In the genomic region with DNA sequence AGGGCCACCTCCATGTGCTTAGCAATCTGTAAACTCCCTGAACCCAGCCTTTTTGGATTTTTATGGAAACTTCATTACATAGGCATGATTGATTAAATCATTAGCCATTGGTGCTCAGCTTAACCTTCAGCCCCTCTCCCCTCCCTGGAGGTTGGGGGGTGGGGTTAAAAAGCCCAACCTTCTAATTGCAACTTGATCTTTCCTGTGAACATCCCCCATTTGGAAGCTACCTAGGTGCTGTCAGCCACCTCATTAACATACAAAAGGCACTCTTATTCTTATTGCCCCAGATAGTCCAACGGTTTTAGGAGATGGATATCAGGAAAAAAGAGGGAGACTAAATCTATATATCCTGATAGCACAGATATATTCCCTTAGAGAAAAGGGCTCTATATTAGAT, we compare ENCODE assay signal across 24 cellular contexts.
A peak's percentile ranks its signal among the peaks of the same experiment; 100 is the strongest.
DNase-seq lines count a peak whose midpoint lies in the region; TF ChIP-seq lines count a peak whose summit lies in the region.
"Had no signal": no experiment of that assay in that cellular context is flagged by ENCODE, and none has a peak within 500 bp of the region (broad histone marks: within the 10 kb centered on the region; RNA-seq: fewer than 3 reads in every experiment).

No MANE protein-coding gene starts in this region.

- H3K36me3 Mint-ChIP-seq in endodermal cell (ENCODE audit: low read depth) (peaks cover 9% of the 10 kb centered on the region), CD14-positive monocyte (no peaks in the 10 kb centered on the region), HFFc6 (ENCODE audit: low read depth) (no peaks in the 10 kb centered on the region; the same call in 1 of the 2 replicates)
- H3K36me3 Mint-ChIP-seq: CD4-positive, alpha-beta memory T cell; CD4-positive, CD25-positive, alpha-beta regulatory T cell; CD8-positive, alpha-beta memory T cell had no signal

- no peak overlapping the region for H3K27ac ChIP-seq in endodermal cell (ENCODE audit: low read depth, low read length)
- H3K27ac ChIP-seq: A549; BLaER1 treated with 17β-estradiol and CSF1 and Interleukin-3, amounts not matched to agents 10 nM and 100 nM; C4-2B had no signal

- no peak for TF ChIP-seq CTCF in endodermal cell (conservative IDR thresholded peaks at IDR 0.05)
- no peak for TF ChIP-seq CTCF in CD14-positive monocyte (IDR thresholded peaks at IDR 0.05)
- no peak for TF ChIP-seq CTCF in HFFc6 (IDR thresholded peaks at IDR 0.05)

- H3K9me3 ChIP-seq in NT2/D1 (ENCODE audit: insufficient read depth, low read length) = peaks cover 16% of the 10 kb centered on the region; the same call in 1 of the 2 replicates
- H3K9me3 ChIP-seq in endodermal cell (ENCODE audit: control insufficient read depth, low read length) = peaks cover 89% of the 10 kb centered on the region
- H3K9me3 ChIP-seq in iPS-15b (ENCODE audit: control insufficient read depth, insufficient read depth, low read length) = no peaks in the 10 kb centered on the region
- no peaks in the 10 kb centered on the region; the same call in 1 of the 2 replicates for H3K9me3 ChIP-seq in MG63
- H3K9me3 ChIP-seq: A549 had no signal

- no peak overlapping the region for H3K4me3 ChIP-seq in NT2/D1 (ENCODE audit: insufficient read length, low read depth)
- H3K4me3 ChIP-seq in endodermal cell (ENCODE audit: low read length) = no peak overlapping the region
- H3K4me3 ChIP-seq in iPS-15b (ENCODE audit: low read depth, low read length) = peak overlapping the region; percentile 10
- no peak overlapping the region for H3K4me3 ChIP-seq in MG63
- H3K4me3 ChIP-seq: A549; BLaER1 treated with 17β-estradiol and CSF1 and Interleukin-3, amounts not matched to agents 10 nM and 100 nM had no signal

- DNase-seq in ELF-1 (ENCODE audit: low read depth, low spot score) (peak; percentile 3), NT2/D1 (ENCODE audit: low read depth, low spot score) (peak; percentile 13), endodermal cell (peak; percentile 49), MG63 (no peak), SHP77 (lab: John Stamatoyannopoulos, UW) (no peak), CD14-positive monocyte (ENCODE audit: low spot score) (no peak), HFFc6 (no peak)
- DNase-seq: AML-193; CD4-positive, alpha-beta memory T cell; CD4-positive, CD25-positive, alpha-beta regulatory T cell; CD8-positive, alpha-beta memory T cell; COR-L47; DMS 273 treated with DMSO at 0.1 percent for 48 hours; DMS153; DMS53; DMS79; DND-41; EL; GF-D8 had no signal

- H3K4me3 Mint-ChIP-seq in endodermal cell (no peak overlapping the region), CD14-positive monocyte (no peak overlapping the region), HFFc6 (no peak overlapping the region)
- H3K4me3 Mint-ChIP-seq: B cell; CD4-positive, alpha-beta memory T cell; CD4-positive, CD25-positive, alpha-beta regulatory T cell; CD8-positive, alpha-beta memory T cell had no signal

- intact Hi-C loops in CD14-positive monocyte (cut with micrococcal nuclease) = no loop called here

- H3K9me3 Mint-ChIP-seq in endodermal cell (peaks cover 58% of the 10 kb centered on the region), CD14-positive monocyte (peaks cover 7 to 23% (median 13%) of the 10 kb centered on the region in 7 donors), HFFc6 (peaks cover 68% of the 10 kb centered on the region)

- no peak overlapping the region for H3K27ac Mint-ChIP-seq in endodermal cell
- no peak overlapping the region for H3K27ac Mint-ChIP-seq in CD14-positive monocyte
- H3K27ac Mint-ChIP-seq in HFFc6 = no peak overlapping the region
- H3K27ac Mint-ChIP-seq: B cell; CD4-positive, alpha-beta memory T cell; CD4-positive, CD25-positive, alpha-beta regulatory T cell; CD8-positive, alpha-beta memory T cell had no signal

- H3K4me1 ChIP-seq in NT2/D1 (ENCODE audit: insufficient read depth, insufficient read length) = no peaks in the 10 kb centered on the region
- no peaks in the 10 kb centered on the region for H3K4me1 ChIP-seq in endodermal cell (ENCODE audit: control insufficient read depth, insufficient read depth, low read length)
- H3K4me1 ChIP-seq in iPS-15b (ENCODE audit: control insufficient read depth, insufficient read depth, low read length) = peaks cover 8% of the 10 kb centered on the region
- H3K4me1 ChIP-seq: A549; BLaER1 treated with 17β-estradiol and CSF1 and Interleukin-3, amounts not matched to agents 10 nM and 100 nM had no signal

- H3K36me3 ChIP-seq in NT2/D1 (ENCODE audit: insufficient read depth, insufficient read length, low read length) (no peaks in the 10 kb centered on the region), endodermal cell (ENCODE audit: control insufficient read depth, insufficient read depth, low read length) (no peaks in the 10 kb centered on the region), iPS-15b (ENCODE audit: control insufficient read depth, insufficient read depth, low read length) (no peaks in the 10 kb centered on the region), MG63 (no peaks in the 10 kb centered on the region)
- H3K36me3 ChIP-seq: BLaER1 treated with 17β-estradiol and CSF1 and Interleukin-3, amounts not matched to agents 10 nM and 100 nM had no signal

- WGBS in endodermal cell (ENCODE audit: insufficient coverage in 1 of 2, insufficient read length in 1 of 2), 2 experiments = 80% methylated on average over 1 of the region's 1 CpG; no CpG with 5 or more reads in 1 of the 2 experiments

- H3K9ac ChIP-seq in NT2/D1 (ENCODE audit: insufficient read length, low read depth) (no peak overlapping the region), endodermal cell (ENCODE audit: extremely low read depth, low read length, poor library complexity, severe bottlenecking) (no peak overlapping the region), iPS-15b (ENCODE audit: low read depth, low read length) (no peak overlapping the region)
- H3K9ac ChIP-seq: BLaER1 treated with 17β-estradiol and CSF1 and Interleukin-3, amounts not matched to agents 10 nM and 100 nM had no signal

- H3K27me3 ChIP-seq in NT2/D1 (ENCODE audit: insufficient read depth, insufficient read length) (no peaks in the 10 kb centered on the region), endodermal cell (ENCODE audit: control insufficient read depth, insufficient read depth, low read length, poor library complexity, severe bottlenecking) (no peaks in the 10 kb centered on the region), iPS-15b (ENCODE audit: control insufficient read depth, insufficient read depth, low read length) (no peaks in the 10 kb centered on the region), MG63 (no peaks in the 10 kb centered on the region)
- H3K27me3 ChIP-seq: BLaER1 treated with 17β-estradiol and CSF1 and Interleukin-3, amounts not matched to agents 10 nM and 100 nM had no signal

- H3K4me1 Mint-ChIP-seq in endodermal cell = peaks cover 7% of the 10 kb centered on the region
- H3K4me1 Mint-ChIP-seq in CD14-positive monocyte = no peaks in the 10 kb centered on the region
- no peaks in the 10 kb centered on the region for H3K4me1 Mint-ChIP-seq in HFFc6 (ENCODE audit: low read depth)
- H3K4me1 Mint-ChIP-seq: B cell; CD4-positive, alpha-beta memory T cell; CD4-positive, CD25-positive, alpha-beta regulatory T cell; CD8-positive, alpha-beta memory T cell had no signal

- H3K27me3 Mint-ChIP-seq in endodermal cell (ENCODE audit: insufficient read depth) (no peaks in the 10 kb centered on the region), CD14-positive monocyte (ENCODE audit: low read depth in 3 of 3) (peaks cover 0 to 1% (median 0%) of the 10 kb centered on the region in 3 donors), HFFc6 (ENCODE audit: insufficient read depth) (no peaks in the 10 kb centered on the region)
- H3K27me3 Mint-ChIP-seq: CD4-positive, alpha-beta memory T cell; CD4-positive, CD25-positive, alpha-beta regulatory T cell had no signal

Comparison
In these comparisons a context has a peak if more than half of its experiments do, and no peak if none do; other contexts are left out.
1. DNase-seq: peak in ELF-1 (single experiment), NT2/D1 (single experiment) and endodermal cell (single experiment); none in MG63 (single experiment), SHP77 (0 of 2), CD14-positive monocyte (single experiment) and HFFc6 (single experiment).